8 cellular contexts compared by ENCODE assay signal in genomic region chr15:85380217-85380859, GRCh38. TPM values are rescaled to one million over a fixed set of nuclear protein-coding genes. Genes with fewer than 3 reads are reported as not detected.
DNase-seq lines count a peak whose midpoint lies in the region; ATAC-seq and TF ChIP-seq lines count a peak whose summit lies in the region.

A gene with protein sequence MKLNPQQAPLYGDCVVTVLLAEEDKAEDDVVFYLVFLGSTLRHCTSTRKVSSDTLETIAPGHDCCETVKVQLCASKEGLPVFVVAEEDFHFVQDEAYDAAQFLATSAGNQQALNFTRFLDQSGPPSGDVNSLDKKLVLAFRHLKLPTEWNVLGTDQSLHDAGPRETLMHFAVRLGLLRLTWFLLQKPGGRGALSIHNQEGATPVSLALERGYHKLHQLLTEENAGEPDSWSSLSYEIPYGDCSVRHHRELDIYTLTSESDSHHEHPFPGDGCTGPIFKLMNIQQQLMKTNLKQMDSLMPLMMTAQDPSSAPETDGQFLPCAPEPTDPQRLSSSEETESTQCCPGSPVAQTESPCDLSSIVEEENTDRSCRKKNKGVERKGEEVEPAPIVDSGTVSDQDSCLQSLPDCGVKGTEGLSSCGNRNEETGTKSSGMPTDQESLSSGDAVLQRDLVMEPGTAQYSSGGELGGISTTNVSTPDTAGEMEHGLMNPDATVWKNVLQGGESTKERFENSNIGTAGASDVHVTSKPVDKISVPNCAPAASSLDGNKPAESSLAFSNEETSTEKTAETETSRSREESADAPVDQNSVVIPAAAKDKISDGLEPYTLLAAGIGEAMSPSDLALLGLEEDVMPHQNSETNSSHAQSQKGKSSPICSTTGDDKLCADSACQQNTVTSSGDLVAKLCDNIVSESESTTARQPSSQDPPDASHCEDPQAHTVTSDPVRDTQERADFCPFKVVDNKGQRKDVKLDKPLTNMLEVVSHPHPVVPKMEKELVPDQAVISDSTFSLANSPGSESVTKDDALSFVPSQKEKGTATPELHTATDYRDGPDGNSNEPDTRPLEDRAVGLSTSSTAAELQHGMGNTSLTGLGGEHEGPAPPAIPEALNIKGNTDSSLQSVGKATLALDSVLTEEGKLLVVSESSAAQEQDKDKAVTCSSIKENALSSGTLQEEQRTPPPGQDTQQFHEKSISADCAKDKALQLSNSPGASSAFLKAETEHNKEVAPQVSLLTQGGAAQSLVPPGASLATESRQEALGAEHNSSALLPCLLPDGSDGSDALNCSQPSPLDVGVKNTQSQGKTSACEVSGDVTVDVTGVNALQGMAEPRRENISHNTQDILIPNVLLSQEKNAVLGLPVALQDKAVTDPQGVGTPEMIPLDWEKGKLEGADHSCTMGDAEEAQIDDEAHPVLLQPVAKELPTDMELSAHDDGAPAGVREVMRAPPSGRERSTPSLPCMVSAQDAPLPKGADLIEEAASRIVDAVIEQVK (N-terminal part only) (plus strand): TSS chr15:85380603. CDS start chr15:85485721, 105,118 bp downstream.

- H3K36me3 ChIP-seq in left lung: no peaks in the 10 kb centered on the region

- POLR2A ChIA-PET in activated CD4-positive, alpha-beta T cell treated with anti-CD3 and anti-CD28 coated beads, Interleukin-2, amount 10 ng/mL, durations not matched to agents 7 days and 5 days (lab: Charles Lee): interaction anchor here (1.6 kb wide), 2 partner anchors 32 to 50 kb away, joined by 5 to 12 read pairs; no protein-coding TSS in a partner anchor

- H3K4me3 ChIP-seq in left lung: peak within 1 kb of the TSS; percentile 73 to 79

- CTCF ChIA-PET in activated CD4-positive, alpha-beta T cell treated with anti-CD3 and anti-CD28 coated beads, Interleukin-2, amount 10 ng/mL, durations not matched to agents 7 days and 5 days (lab: Charles Lee): interaction anchor here (0.5 to 1.8 kb wide), 5 partner anchors 11 to 417 kb away, joined by 3 to 5 read pairs (median 4); no protein-coding TSS in a partner anchor

- TF ChIP-seq CTCF in C4-2B (conservative IDR thresholded peaks at IDR 0.05) (no peak), left lung (IDR thresholded peaks at IDR 0.05) (no peak)

- H3K4me3 Mint-ChIP-seq in activated CD4-positive, alpha-beta T cell treated with anti-CD3 and anti-CD28 coated beads, Interleukin-2, amount 10 ng/mL, durations not matched to agents 7 days and 5 days: peak within 1 kb of the TSS; percentile 87
- peak within 1 kb of the TSS; percentile 93 for H3K4me3 Mint-ChIP-seq in dendritic cell treated with granulocyte-macrophage colony-stimulating factor and Interleukin-4, amounts not matched to agents 40 ng/mL and 50 ng/mL, for 4 days

- no peaks in the 10 kb centered on the region for H3K9me3 ChIP-seq in left lung

- peaks cover 10 to 34% of the 10 kb centered on the region in 2 donors for H3K4me1 ChIP-seq in left lung

- DNase-seq in NCI-H69 (lab: John Stamatoyannopoulos, UW) (peak; percentile 98), left lung (peak; percentile 96 to 99)
- peak; percentile 97 for DNase-seq in activated CD4-positive, alpha-beta T cell treated with anti-CD3 and anti-CD28 coated beads, Interleukin-2, amount 10 ng/mL, durations not matched to agents 7 days and 5 days
- peak; percentile 89 for DNase-seq in stimulated activated CD4-positive, alpha-beta T cell treated with anti-CD3 and anti-CD28 coated beads, Interleukin-2, amount 100 ng/mL, for 4 hours (ENCODE audit: low read depth)

- no peaks in the 10 kb centered on the region for H3K27me3 Mint-ChIP-seq in activated CD4-positive, alpha-beta T cell treated with anti-CD3 and anti-CD28 coated beads, Interleukin-2, amount 10 ng/mL, durations not matched to agents 7 days and 5 days
- H3K27me3 Mint-ChIP-seq in dendritic cell treated with granulocyte-macrophage colony-stimulating factor and Interleukin-4, amounts not matched to agents 40 ng/mL and 50 ng/mL, for 4 days: no peaks in the 10 kb centered on the region

- peaks cover 0 to 7% of the 10 kb centered on the region in 2 donors for H3K27me3 ChIP-seq in left lung

- H3K9me3 Mint-ChIP-seq in activated CD4-positive, alpha-beta T cell treated with anti-CD3 and anti-CD28 coated beads, Interleukin-2, amount 10 ng/mL, durations not matched to agents 7 days and 5 days: no peaks in the 10 kb centered on the region
- no peaks in the 10 kb centered on the region for H3K9me3 Mint-ChIP-seq in dendritic cell treated with granulocyte-macrophage colony-stimulating factor and Interleukin-4, amounts not matched to agents 40 ng/mL and 50 ng/mL, for 4 days

- H3K27ac Mint-ChIP-seq in activated CD4-positive, alpha-beta T cell treated with anti-CD3 and anti-CD28 coated beads, Interleukin-2, amount 10 ng/mL, durations not matched to agents 7 days and 5 days: peak within 1 kb of the TSS; percentile 94
- peak within 1 kb of the TSS; percentile 95 for H3K27ac Mint-ChIP-seq in dendritic cell treated with granulocyte-macrophage colony-stimulating factor and Interleukin-4, amounts not matched to agents 40 ng/mL and 50 ng/mL, for 4 days

- H3K27ac ChIP-seq in C4-2B (peak within 1 kb of the TSS; percentile 77), left lung (peak within 1 kb of the TSS; percentile 90 to 96)

- H3K36me3 Mint-ChIP-seq in activated CD4-positive, alpha-beta T cell treated with anti-CD3 and anti-CD28 coated beads, Interleukin-2, amount 10 ng/mL, durations not matched to agents 7 days and 5 days (ENCODE audit: low read depth): peaks cover 27% of the 10 kb centered on the region
- H3K36me3 Mint-ChIP-seq in dendritic cell treated with granulocyte-macrophage colony-stimulating factor and Interleukin-4, amounts not matched to agents 40 ng/mL and 50 ng/mL, for 4 days (ENCODE audit: low read depth): peaks cover 6% of the 10 kb centered on the region

- peak; percentile 81 for ATAC-seq in GM19372 (IDR thresholded peaks at IDR 0.05; ENCODE audit: low read depth, unreplicated experiment)
- ATAC-seq in HG03521 (IDR thresholded peaks at IDR 0.05; ENCODE audit: unreplicated experiment): peak; percentile 83
- ATAC-seq in left lung: peak; percentile 91

- peaks cover 64% of the 10 kb centered on the region for H3K4me1 Mint-ChIP-seq in activated CD4-positive, alpha-beta T cell treated with anti-CD3 and anti-CD28 coated beads, Interleukin-2, amount 10 ng/mL, durations not matched to agents 7 days and 5 days
- peaks cover 32% of the 10 kb centered on the region for H3K4me1 Mint-ChIP-seq in dendritic cell treated with granulocyte-macrophage colony-stimulating factor and Interleukin-4, amounts not matched to agents 40 ng/mL and 50 ng/mL, for 4 days (ENCODE audit: low read depth)

- intact Hi-C loops in dendritic cell treated with granulocyte-macrophage colony-stimulating factor and Interleukin-4, amounts not matched to agents 40 ng/mL and 50 ng/mL, for 4 days (cut with micrococcal nuclease): loop anchor here (1.0 to 5.0 kb wide), 2 partner anchors 28 to 48 kb away; no protein-coding TSS in a partner anchor
- intact Hi-C loops in left lung (cut with DNase I): no loop called here

RNA-seq across cellular contexts. Expression of the gene that starts here (rescaled TPM):
- 100 to 1,000 TPM; 152 to 181 TPM for total RNA-seq in activated CD4-positive, alpha-beta T cell treated with anti-CD3 and anti-CD28 coated beads, Interleukin-2, amount 10 ng/mL, durations not matched to agents 7 days and 5 days
- 100 to 1,000 TPM; 300 to 346 TPM for total RNA-seq in left lung

Comparison
In these comparisons a context has a peak if more than half of its experiments do, and no peak if none do; other contexts are left out.
1. Peak in every context shown above with its lines: DNase-seq, ATAC-seq, H3K4me3 ChIP-seq and H3K27ac ChIP-seq.